Comparison of ENCODE assay signal across 11 cellular contexts in genomic region chr3:45110185-45110833, GRCh38. TPM values are rescaled to one million over a fixed set of nuclear protein-coding genes. Genes with fewer than 3 reads are reported as not detected.
DNase-seq lines count a peak whose midpoint lies in the region; ATAC-seq, FAIRE-seq and TF ChIP-seq lines count a peak whose summit lies in the region.
"Had no signal": no experiment of that assay in that cellular context is flagged by ENCODE, and none has a peak within 500 bp of the region (broad histone marks: within the 10 kb centered on the region; RNA-seq: fewer than 3 reads in every experiment).

No MANE protein-coding gene starts in this region.

- H3K27ac ChIP-seq in KOPT-K1 (ENCODE audit: low read depth, low read length, poor library complexity, severe bottlenecking) (peak overlapping the region; percentile 82), muscle layer of duodenum (ENCODE audit: low read length) (peak overlapping the region; percentile 43), RWPE1 (no peak overlapping the region; the same call in 1 of the 2 replicates)

- peaks cover 93% of the 10 kb centered on the region for H3K4me1 Mint-ChIP-seq in activated CD8-positive, alpha-beta T cell treated with anti-CD3 and anti-CD28 coated beads, Interleukin-2, amount 10 ng/mL, durations not matched to agents 7 days and 5 days (ENCODE audit: low read depth)

- H3K4me3 Mint-ChIP-seq in activated CD8-positive, alpha-beta T cell treated with anti-CD3 and anti-CD28 coated beads, Interleukin-2, amount 10 ng/mL, durations not matched to agents 7 days and 5 days, result peak overlapping the region; percentile 66

- peak overlapping the region; percentile 86 for H3K27ac Mint-ChIP-seq in activated CD8-positive, alpha-beta T cell treated with anti-CD3 and anti-CD28 coated beads, Interleukin-2, amount 10 ng/mL, durations not matched to agents 7 days and 5 days

- POLR2A ChIA-PET in activated CD8-positive, alpha-beta T cell treated with anti-CD3 and anti-CD28 coated beads, Interleukin-2, amount 10 ng/mL, durations not matched to agents 7 days and 5 days (lab: Charles Lee), result interaction anchor here (0.6 to 1.3 kb wide), 3 partner anchors 8 to 13 kb away, joined by 3 read pairs; no protein-coding TSS in a partner anchor
- POLR2A ChIA-PET in RWPE1 (lab: Yijun Ruan, JAX; ENCODE audit: low non-redundant PET), result no interaction called here

- intact Hi-C loops in left cardiac atrium (cut with DNase I), result no loop called here

- no peak for TF ChIP-seq CTCF in RWPE1 (conservative IDR thresholded peaks at IDR 0.05; ENCODE audit: low read depth)

- no peaks in the 10 kb centered on the region for H3K9me3 Mint-ChIP-seq in activated CD8-positive, alpha-beta T cell treated with anti-CD3 and anti-CD28 coated beads, Interleukin-2, amount 10 ng/mL, durations not matched to agents 7 days and 5 days (ENCODE audit: insufficient read depth)

- ATAC-seq in activated CD8-positive, alpha-beta T cell treated with anti-CD3 and anti-CD28 coated beads, Interleukin-2, amount 10 ng/mL, durations not matched to agents 7 days and 5 days, result peak; percentile 66
- ATAC-seq in GM18870 (IDR thresholded peaks at IDR 0.05; ENCODE audit: unreplicated experiment), result no peak
- no peak for ATAC-seq in left cardiac atrium
- no peak for ATAC-seq in GM18519 (IDR thresholded peaks at IDR 0.05; ENCODE audit: low FRiP score, unreplicated experiment)
- ATAC-seq: Right ventricle myocardium inferior had no signal

- CTCF ChIA-PET in activated CD8-positive, alpha-beta T cell treated with anti-CD3 and anti-CD28 coated beads, Interleukin-2, amount 10 ng/mL, durations not matched to agents 7 days and 5 days (lab: Charles Lee), result interaction anchor here (2.5 kb wide), 1 partner anchor 100 kb away, joined by 11 read pairs; no protein-coding TSS in a partner anchor
- CTCF ChIA-PET in RWPE1 (lab: Yijun Ruan, JAX), result interaction anchor here (1.2 kb wide), 1 partner anchor 35 kb away, joined by 3 read pairs; no protein-coding TSS in a partner anchor

- no peak overlapping the region for H3K4me3 ChIP-seq in muscle layer of duodenum (ENCODE audit: low read depth in 1 of 2, low read length in 2 of 2)

- peak; percentile 83 for FAIRE-seq in GM18507 (lab: Jason Lieb, UNC)
- FAIRE-seq: astrocyte had no signal

- peaks cover 72% of the 10 kb centered on the region for H3K36me3 Mint-ChIP-seq in activated CD8-positive, alpha-beta T cell treated with anti-CD3 and anti-CD28 coated beads, Interleukin-2, amount 10 ng/mL, durations not matched to agents 7 days and 5 days (ENCODE audit: low read depth)

- H3K27me3 ChIP-seq in muscle layer of duodenum (ENCODE audit: low read depth, low read length), result no peaks in the 10 kb centered on the region

- H3K36me3 ChIP-seq in KOPT-K1 (ENCODE audit: insufficient read depth, low read length) (no peaks in the 10 kb centered on the region), muscle layer of duodenum (ENCODE audit: control insufficient read depth in 1 of 2, insufficient read depth in 2 of 2, low read length in 2 of 2) (no peaks in the 10 kb centered on the region)

- no peaks in the 10 kb centered on the region for H3K27me3 Mint-ChIP-seq in activated CD8-positive, alpha-beta T cell treated with anti-CD3 and anti-CD28 coated beads, Interleukin-2, amount 10 ng/mL, durations not matched to agents 7 days and 5 days (ENCODE audit: low read depth)

- H3K4me1 ChIP-seq in muscle layer of duodenum (ENCODE audit: control insufficient read depth in 1 of 2, insufficient read depth in 2 of 2, low read length in 2 of 2), result no peaks in the 10 kb centered on the region

- DNase-seq in GM18507 (ENCODE audit: extremely low spot score, insufficient read length, low read depth), result peak; percentile 49
- DNase-seq in activated CD8-positive, alpha-beta T cell treated with anti-CD3 and anti-CD28 coated beads, Interleukin-2, amount 10 ng/mL, durations not matched to agents 7 days and 5 days, result peak; percentile 70
- DNase-seq in left cardiac atrium, result no peak
- DNase-seq in RWPE1 (ENCODE audit: low spot score), result no peak
- DNase-seq: stimulated activated CD4-positive, alpha-beta T cell treated with anti-CD3 and anti-CD28 coated beads, Interleukin-12 subunit alpha, Interleukin-12 subunit beta, amount 100 ng/mL, for 4 hours had no signal

- H3K9me3 ChIP-seq in KOPT-K1 (ENCODE audit: insufficient read depth, low read length, poor library complexity, severe bottlenecking), result no peaks in the 10 kb centered on the region
- peaks cover 0 to 2% of the 10 kb centered on the region in 2 donors for H3K9me3 ChIP-seq in muscle layer of duodenum (ENCODE audit: control insufficient read depth in 1 of 2, low read length in 2 of 2)

RNA-seq across cellular contexts. Expression of gene CDCP1, which starts 35.9 kb away (rescaled TPM):
- total RNA-seq in activated CD8-positive, alpha-beta T cell treated with anti-CD3 and anti-CD28 coated beads, Interleukin-2, amount 10 ng/mL, durations not matched to agents 7 days and 5 days, result 10 to 100 TPM; 16.4 to 17.7 TPM
- 1 to 10 TPM in 1 of 2 donors, under 1 TPM in 1; 0.74 to 1.3 TPM for total RNA-seq in left cardiac atrium

Comparison
In these comparisons a context has a peak if more than half of its experiments do, and no peak if none do; other contexts are left out.
1. DNase-seq: peak in GM18507 (single experiment) and activated CD8-positive, alpha-beta T cell treated with anti-CD3 and anti-CD28 coated beads, Interleukin-2, amount 10 ng/mL, durations not matched to agents 7 days and 5 days (single experiment); none in left cardiac atrium (single experiment) and RWPE1 (single experiment).
2. RNA of gene CDCP1, which starts 35.9 kb away (total RNA-seq): 16.4 to 17.7 TPM in activated CD8-positive, alpha-beta T cell treated with anti-CD3 and anti-CD28 coated beads, Interleukin-2, amount 10 ng/mL, durations not matched to agents 7 days and 5 days; 0.74 to 1.3 TPM in left cardiac atrium; every median in the first group is over 4 times any median in the second.